ENCODE assay signal across 1 cellular context in the genomic region with DNA sequence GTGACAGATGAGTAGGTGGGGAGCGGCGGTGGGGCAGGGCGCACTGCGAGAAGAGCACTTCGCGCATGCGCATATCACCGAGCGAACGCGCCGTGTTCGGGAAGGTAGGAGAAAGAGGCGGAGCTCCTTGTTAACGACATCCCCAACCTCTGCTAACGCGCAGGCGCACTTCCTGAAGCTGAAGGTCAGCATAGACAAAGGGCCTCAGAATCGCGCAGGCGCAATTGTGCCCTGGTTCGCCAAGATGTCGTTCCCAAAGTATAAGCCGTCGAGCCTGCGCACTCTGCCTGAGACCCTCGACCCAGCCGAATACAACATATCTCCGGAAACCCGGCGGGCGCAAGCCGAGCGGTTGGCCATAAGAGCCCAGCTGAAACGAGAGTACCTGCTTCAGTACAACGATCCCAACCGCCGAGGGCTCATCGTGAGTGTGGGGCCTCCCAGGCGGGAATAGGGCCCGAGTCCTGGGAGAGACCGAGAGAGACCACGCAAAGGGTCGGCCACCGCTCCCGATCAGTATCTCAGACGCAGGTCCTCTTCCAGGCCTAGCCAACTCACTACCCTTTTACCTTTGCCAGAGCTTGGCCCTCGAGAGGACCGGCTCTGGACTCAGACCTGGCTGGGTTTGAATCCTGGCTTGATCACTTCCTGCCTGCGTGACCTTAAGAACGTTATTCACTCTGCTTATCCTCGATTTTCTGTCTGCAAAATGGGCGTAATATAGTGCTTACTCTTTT.
TF ChIP-seq lines count a peak whose summit lies in the region.

TSS of gene NDUFB4 (plus strand) at position 221 of the 737 bp plus-strand sequence. CDS start at position 245, 24 bp downstream.

TF ChIP-seq in SK-N-SH, 30 proteins besides CTCF, POLR2A, EP300 and RAD21 (continued from another document):
- TF ChIP-seq RFX5 (IDR thresholded peaks at IDR 0.05; ENCODE audit: low read length): no peak
- no peak for TF ChIP-seq TEAD4 (IDR thresholded peaks at IDR 0.05; ENCODE audit: borderline replicate concordance, insufficient read depth)
- TF ChIP-seq, protein P1, sequence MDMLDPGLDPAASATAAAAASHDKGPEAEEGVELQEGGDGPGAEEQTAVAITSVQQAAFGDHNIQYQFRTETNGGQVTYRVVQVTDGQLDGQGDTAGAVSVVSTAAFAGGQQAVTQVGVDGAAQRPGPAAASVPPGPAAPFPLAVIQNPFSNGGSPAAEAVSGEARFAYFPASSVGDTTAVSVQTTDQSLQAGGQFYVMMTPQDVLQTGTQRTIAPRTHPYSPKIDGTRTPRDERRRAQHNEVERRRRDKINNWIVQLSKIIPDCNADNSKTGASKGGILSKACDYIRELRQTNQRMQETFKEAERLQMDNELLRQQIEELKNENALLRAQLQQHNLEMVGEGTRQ (IDR thresholded peaks at IDR 0.05; ENCODE audit: borderline replicate concordance, low read depth, low read length): no peak
- TF ChIP-seq JUND (IDR thresholded peaks at IDR 0.05): no peak
- peak; percentile 56 for TF ChIP-seq TAF1 (IDR thresholded peaks at IDR 0.05; ENCODE audit: borderline replicate concordance, low read depth, low read length)
- peak; percentile 65 for TF ChIP-seq YY1 (IDR thresholded peaks at IDR 0.05; ENCODE audit: low read depth)
- TF ChIP-seq FOXM1 (IDR thresholded peaks at IDR 0.05; ENCODE audit: low read depth): no peak
- no peak for TF ChIP-seq FOXJ3 (CRISPR knock-in tag; IDR thresholded peaks at IDR 0.05)
- TF ChIP-seq MEF2A (IDR thresholded peaks at IDR 0.05; ENCODE audit: borderline replicate concordance, low read depth): no peak
- TF ChIP-seq NFIC (IDR thresholded peaks at IDR 0.05; ENCODE audit: borderline replicate concordance): no peak
- no peak for TF ChIP-seq ELF1 (IDR thresholded peaks at IDR 0.05)
- peak; percentile 56; the same call in 1 of the 2 replicates for TF ChIP-seq MXI1 (IDR thresholded peaks at IDR 0.05; ENCODE audit: low read depth, low read length)
- TF ChIP-seq GATA2 (CRISPR knock-in tag; IDR thresholded peaks at IDR 0.05): peak; percentile 60
- TF ChIP-seq NRF1 (IDR thresholded peaks at IDR 0.05; ENCODE audit: low read depth, low read length): peak; percentile 74
- no peak for TF ChIP-seq RXRA (IDR thresholded peaks at IDR 0.05; ENCODE audit: borderline replicate concordance, low read depth)
- 0 out of 2 replicates have a peak, but pooled peaks have one; percentile 37 for TF ChIP-seq RCOR1 (IDR thresholded peaks at IDR 0.05; ENCODE audit: low read length)
- TF ChIP-seq EZH2phosphoT487 (IDR thresholded peaks at IDR 0.05; ENCODE audit: borderline replicate concordance, low read depth): no peak
- peak; percentile 19 for TF ChIP-seq CHD2 (IDR thresholded peaks at IDR 0.05; ENCODE audit: low read length, partially characterized antibody)
TF ChIP-seq in SK-N-SH: peak in this region for 9.
